Comparison of ENCODE assay signal across 14 cellular contexts in the genomic region with DNA sequence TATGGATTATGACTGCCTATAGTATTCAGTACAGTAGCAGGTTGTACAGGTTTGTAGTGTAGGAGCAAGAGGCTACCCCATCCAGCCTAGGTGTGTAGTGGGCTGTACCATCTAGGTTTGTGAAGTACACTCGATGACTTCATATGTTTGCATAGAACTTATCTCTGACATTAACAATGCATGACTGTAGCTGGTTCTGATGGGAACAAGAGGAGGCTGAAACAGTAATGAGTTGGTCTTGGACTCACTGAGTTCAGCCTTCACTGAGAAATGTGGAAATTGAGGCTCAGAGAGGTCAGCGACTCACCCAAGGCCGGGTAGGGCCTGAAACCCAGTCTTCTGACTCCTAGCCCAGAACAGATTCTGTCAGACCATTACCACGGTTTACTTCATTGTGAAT. TPM values are rescaled to one million over a fixed set of nuclear protein-coding genes. Genes with fewer than 3 reads are reported as not detected.
DNase-seq lines count a peak whose midpoint lies in the region; ATAC-seq and TF ChIP-seq lines count a peak whose summit lies in the region.
"Had no signal": no experiment of that assay in that cellular context is flagged by ENCODE, and none has a peak within 500 bp of the region (broad histone marks: within the 10 kb centered on the region; RNA-seq: fewer than 3 reads in every experiment).

No MANE protein-coding gene starts in this region.

- H3K4me3 ChIP-seq in heart right ventricle (no peak overlapping the region), upper lobe of right lung (no peak overlapping the region)

- H3K4me1 Mint-ChIP-seq in activated T-helper 1 cell treated with anti-CD3 and anti-CD28 coated beads, Interleukin-12 subunit alpha, Interleukin-12 subunit beta, Interleukin-2, Interleukin-4 antibody, amounts not matched to agents 30 ng/mL and 10 ng/mL and 1 ng/mL, durations not matched to agents 14 hours and 24 hours and 36 hours (ENCODE audit: low read depth) = peaks cover 14% of the 10 kb centered on the region

- no peak for ATAC-seq in heart right ventricle
- ATAC-seq in Right ventricle myocardium inferior = no peak
- peak; percentile 76 for ATAC-seq in upper lobe of right lung
- ATAC-seq: effector memory CD8-positive, alpha-beta T cell; stimulated activated naive B cell treated with anti-CD40 and anti-IgM and Interleukin-4, amounts not matched to agents 10 μg/mL and 1 μg/mL and 100 μg/mL, for 72 hours had no signal

- H3K27me3 Mint-ChIP-seq in activated T-helper 1 cell treated with anti-CD3 and anti-CD28 coated beads, Interleukin-12 subunit alpha, Interleukin-12 subunit beta, Interleukin-2, Interleukin-4 antibody, amounts not matched to agents 30 ng/mL and 10 ng/mL and 1 ng/mL, durations not matched to agents 14 hours and 24 hours and 36 hours (ENCODE audit: insufficient read depth) = peaks cover 18% of the 10 kb centered on the region

- H3K4me3 Mint-ChIP-seq in activated T-helper 1 cell treated with anti-CD3 and anti-CD28 coated beads, Interleukin-12 subunit alpha, Interleukin-12 subunit beta, Interleukin-2, Interleukin-4 antibody, amounts not matched to agents 30 ng/mL and 10 ng/mL and 1 ng/mL, durations not matched to agents 14 hours and 24 hours and 36 hours = no peak overlapping the region
- H3K4me3 Mint-ChIP-seq: CD4-positive, CD25-positive, alpha-beta regulatory T cell; effector memory CD8-positive, alpha-beta T cell; nephron progenitor cell; stimulated activated naive B cell treated with anti-CD40 and anti-IgM and Interleukin-4, amounts not matched to agents 10 μg/mL and 1 μg/mL and 100 μg/mL, for 72 hours had no signal

- H3K27me3 ChIP-seq in heart right ventricle = peaks cover 0 to 23% (median 8%) of the 10 kb centered on the region in 7 donors
- peaks cover 19% of the 10 kb centered on the region for H3K27me3 ChIP-seq in upper lobe of right lung

- H3K9me3 ChIP-seq in heart right ventricle (no peaks in the 10 kb centered on the region), upper lobe of right lung (no peaks in the 10 kb centered on the region)

- H3K36me3 ChIP-seq in heart right ventricle = no peaks in the 10 kb centered on the region
- no peaks in the 10 kb centered on the region for H3K36me3 ChIP-seq in upper lobe of right lung

- intact Hi-C loops in heart right ventricle (cut with DNase I) = no loop called here
- intact Hi-C loops in Right ventricle myocardium inferior (cut with DNase I) = no loop called here
- intact Hi-C loops in upper lobe of right lung (cut with DNase I) = no loop called here
- intact Hi-C loops in activated T-helper 1 cell treated with anti-CD3 and anti-CD28 coated beads, Interleukin-12 subunit alpha, Interleukin-12 subunit beta, Interleukin-2, Interleukin-4 antibody, amounts not matched to agents 30 ng/mL and 10 ng/mL and 1 ng/mL, durations not matched to agents 14 hours and 24 hours and 36 hours (cut with micrococcal nuclease) = no loop called here

- H3K27ac Mint-ChIP-seq in activated T-helper 1 cell treated with anti-CD3 and anti-CD28 coated beads, Interleukin-12 subunit alpha, Interleukin-12 subunit beta, Interleukin-2, Interleukin-4 antibody, amounts not matched to agents 30 ng/mL and 10 ng/mL and 1 ng/mL, durations not matched to agents 14 hours and 24 hours and 36 hours = no peak overlapping the region
- H3K27ac Mint-ChIP-seq: nephron progenitor cell; stimulated activated naive B cell treated with anti-CD40 and anti-IgM and Interleukin-4, amounts not matched to agents 10 μg/mL and 1 μg/mL and 100 μg/mL, for 72 hours had no signal

- H3K36me3 Mint-ChIP-seq in activated T-helper 1 cell treated with anti-CD3 and anti-CD28 coated beads, Interleukin-12 subunit alpha, Interleukin-12 subunit beta, Interleukin-2, Interleukin-4 antibody, amounts not matched to agents 30 ng/mL and 10 ng/mL and 1 ng/mL, durations not matched to agents 14 hours and 24 hours and 36 hours (ENCODE audit: low read depth) = no peaks in the 10 kb centered on the region
- H3K36me3 Mint-ChIP-seq: CD4-positive, CD25-positive, alpha-beta regulatory T cell; stimulated activated naive B cell treated with anti-CD40 and anti-IgM and Interleukin-4, amounts not matched to agents 10 μg/mL and 1 μg/mL and 100 μg/mL, for 72 hours had no signal

- H3K27ac ChIP-seq in heart right ventricle (peak overlapping the region in 6 of 10 donors; percentile 56 to 74 (median 69)), upper lobe of right lung (no peak overlapping the region)

- H3K9me3 Mint-ChIP-seq in activated T-helper 1 cell treated with anti-CD3 and anti-CD28 coated beads, Interleukin-12 subunit alpha, Interleukin-12 subunit beta, Interleukin-2, Interleukin-4 antibody, amounts not matched to agents 30 ng/mL and 10 ng/mL and 1 ng/mL, durations not matched to agents 14 hours and 24 hours and 36 hours = no peaks in the 10 kb centered on the region
- H3K9me3 Mint-ChIP-seq: CD4-positive, CD25-positive, alpha-beta regulatory T cell; effector memory CD8-positive, alpha-beta T cell; nephron progenitor cell; stimulated activated naive B cell treated with anti-CD40 and anti-IgM and Interleukin-4, amounts not matched to agents 10 μg/mL and 1 μg/mL and 100 μg/mL, for 72 hours had no signal

- H3K4me1 ChIP-seq in heart right ventricle (peaks cover 0 to 40% (median 28%) of the 10 kb centered on the region in 9 donors), upper lobe of right lung (peaks cover 10% of the 10 kb centered on the region)

- 88 to 91% methylated on average over 4 of the region's 4 CpGs for WGBS in heart right ventricle, 2 donors

- no peak for TF ChIP-seq CTCF in heart right ventricle (IDR thresholded peaks at IDR 0.05)
- TF ChIP-seq CTCF in upper lobe of right lung (IDR thresholded peaks at IDR 0.05) = no peak

- DNase-seq in heart right ventricle = no peak
- no peak for DNase-seq in Right ventricle myocardium inferior (ENCODE audit: missing footprints)
- DNase-seq in NCI-H69 (lab: John Stamatoyannopoulos, UW) = peak; percentile 52
- DNase-seq in fibroblast of peridontal ligament (ENCODE audit: extremely low read depth) = peak; percentile 35
- DNase-seq in upper lobe of right lung = no peak
- no peak for DNase-seq in activated T-helper 1 cell treated with anti-CD3 and anti-CD28 coated beads, Interleukin-12 subunit alpha, Interleukin-12 subunit beta, Interleukin-2, Interleukin-4 antibody, amounts not matched to agents 30 ng/mL and 10 ng/mL and 1 ng/mL, durations not matched to agents 14 hours and 24 hours and 36 hours (ENCODE audit: low spot score)
- DNase-seq in SW 1271 (lab: John Stamatoyannopoulos, UW) = no peak
- no peak for DNase-seq in activated naive CD4-positive, alpha-beta T cell treated with anti-CD3 and anti-CD28 coated beads, Interleukin-2, amount 50 U/mL, for 16 hours
- DNase-seq: activated effector memory CD4-positive, alpha-beta T cell treated with anti-CD3 and anti-CD28 coated beads, Interleukin-2, amount 50 U/mL, for 16 hours; CD4-positive, CD25-positive, alpha-beta regulatory T cell; effector memory CD8-positive, alpha-beta T cell; stimulated activated CD4-positive, alpha-beta T cell treated with anti-CD3 and anti-CD28 coated beads, Interleukin-15, amount 100 ng/mL, for 24 hours; stimulated activated naive B cell treated with anti-CD40 and anti-IgM and Interleukin-4, amounts not matched to agents 10 μg/mL and 1 μg/mL and 100 μg/mL, for 72 hours had no signal

RNA-seq across cellular contexts. Expression of a gene that starts 13.0 kb away (rescaled TPM):
- total RNA-seq in heart right ventricle (1 to 10 TPM in 9 of 10 donors, under 1 TPM in 1; 1.00 to 6.8 (median 2.8) TPM), Right ventricle myocardium inferior (7.0 TPM), upper lobe of right lung (3.6 TPM)
- polyA plus RNA-seq in heart right ventricle = 1 to 10 TPM in 1 of 2 donors, under 1 TPM in 1; 0.91 to 5.0 TPM
- 0.07 and 0.29 TPM in 2 replicates for total RNA-seq in activated T-helper 1 cell treated with anti-CD3 and anti-CD28 coated beads, Interleukin-12 subunit alpha, Interleukin-12 subunit beta, Interleukin-2, Interleukin-4 antibody, amounts not matched to agents 30 ng/mL and 10 ng/mL and 1 ng/mL, durations not matched to agents 14 hours and 24 hours and 36 hours

RNA-seq across cellular contexts. Expression of a gene that starts 38.4 kb away (rescaled TPM):
- total RNA-seq in heart right ventricle (under 1 TPM in 1 of 10 donors, not detected in 9; 0.58 TPM), Right ventricle myocardium inferior (not detected), upper lobe of right lung (not detected)
- polyA plus RNA-seq in heart right ventricle = not detected
- not detected in 2 replicates for total RNA-seq in activated T-helper 1 cell treated with anti-CD3 and anti-CD28 coated beads, Interleukin-12 subunit alpha, Interleukin-12 subunit beta, Interleukin-2, Interleukin-4 antibody, amounts not matched to agents 30 ng/mL and 10 ng/mL and 1 ng/mL, durations not matched to agents 14 hours and 24 hours and 36 hours
- total RNA-seq: CD4-positive, CD25-positive, alpha-beta regulatory T cell had no signal
- polyA plus RNA-seq: CD4-positive, CD25-positive, alpha-beta regulatory T cell had no signal

Comparison
In these comparisons a context has a peak if more than half of its experiments do, and no peak if none do; other contexts are left out.
1. DNase-seq: peak in NCI-H69 (single experiment) and fibroblast of peridontal ligament (single experiment); none in heart right ventricle (0 of 2), Right ventricle myocardium inferior (single experiment), upper lobe of right lung (single experiment), activated T-helper 1 cell treated with anti-CD3 and anti-CD28 coated beads, Interleukin-12 subunit alpha, Interleukin-12 subunit beta, Interleukin-2, Interleukin-4 antibody, amounts not matched to agents 30 ng/mL and 10 ng/mL and 1 ng/mL, durations not matched to agents 14 hours and 24 hours and 36 hours (single experiment), SW 1271 (0 of 2) and activated naive CD4-positive, alpha-beta T cell treated with anti-CD3 and anti-CD28 coated beads, Interleukin-2, amount 50 U/mL, for 16 hours (single experiment).